In the genomic region with DNA sequence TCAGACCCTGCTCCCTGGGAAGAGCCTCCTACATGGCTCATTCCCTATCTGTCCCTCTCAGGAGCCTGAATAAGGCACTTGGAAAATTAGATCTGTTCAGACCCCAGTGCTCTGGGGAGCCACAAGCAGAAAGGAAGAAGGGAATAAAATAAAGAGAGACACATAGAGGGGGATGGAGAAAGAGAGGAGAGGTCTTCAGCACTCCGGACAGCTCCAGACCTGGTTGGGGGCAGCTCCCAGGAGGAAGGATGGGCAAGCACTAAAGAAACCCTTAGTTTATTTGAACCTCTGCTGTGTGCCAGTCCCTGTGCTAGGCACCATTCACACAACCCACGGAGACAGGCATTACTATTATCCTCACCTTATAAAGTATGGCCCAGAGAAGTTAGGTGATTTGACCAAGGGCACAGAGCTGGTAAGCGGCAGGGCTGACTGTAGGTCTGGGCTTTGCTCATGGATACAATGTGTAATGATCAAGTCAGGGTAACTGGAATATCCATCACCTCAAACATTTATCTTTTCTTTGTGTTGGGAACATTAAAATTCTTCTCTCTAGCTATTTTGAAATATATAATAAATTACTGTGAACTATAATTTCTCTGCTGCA, we compare ENCODE assay signal across 2 cellular contexts.
TF ChIP-seq lines count a peak whose summit lies in the region.

No MANE protein-coding gene starts in this region.

TF ChIP-seq in HepG2, 621 proteins besides CTCF, POLR2A, EP300 and RAD21:
- TF ChIP-seq, protein P1, sequence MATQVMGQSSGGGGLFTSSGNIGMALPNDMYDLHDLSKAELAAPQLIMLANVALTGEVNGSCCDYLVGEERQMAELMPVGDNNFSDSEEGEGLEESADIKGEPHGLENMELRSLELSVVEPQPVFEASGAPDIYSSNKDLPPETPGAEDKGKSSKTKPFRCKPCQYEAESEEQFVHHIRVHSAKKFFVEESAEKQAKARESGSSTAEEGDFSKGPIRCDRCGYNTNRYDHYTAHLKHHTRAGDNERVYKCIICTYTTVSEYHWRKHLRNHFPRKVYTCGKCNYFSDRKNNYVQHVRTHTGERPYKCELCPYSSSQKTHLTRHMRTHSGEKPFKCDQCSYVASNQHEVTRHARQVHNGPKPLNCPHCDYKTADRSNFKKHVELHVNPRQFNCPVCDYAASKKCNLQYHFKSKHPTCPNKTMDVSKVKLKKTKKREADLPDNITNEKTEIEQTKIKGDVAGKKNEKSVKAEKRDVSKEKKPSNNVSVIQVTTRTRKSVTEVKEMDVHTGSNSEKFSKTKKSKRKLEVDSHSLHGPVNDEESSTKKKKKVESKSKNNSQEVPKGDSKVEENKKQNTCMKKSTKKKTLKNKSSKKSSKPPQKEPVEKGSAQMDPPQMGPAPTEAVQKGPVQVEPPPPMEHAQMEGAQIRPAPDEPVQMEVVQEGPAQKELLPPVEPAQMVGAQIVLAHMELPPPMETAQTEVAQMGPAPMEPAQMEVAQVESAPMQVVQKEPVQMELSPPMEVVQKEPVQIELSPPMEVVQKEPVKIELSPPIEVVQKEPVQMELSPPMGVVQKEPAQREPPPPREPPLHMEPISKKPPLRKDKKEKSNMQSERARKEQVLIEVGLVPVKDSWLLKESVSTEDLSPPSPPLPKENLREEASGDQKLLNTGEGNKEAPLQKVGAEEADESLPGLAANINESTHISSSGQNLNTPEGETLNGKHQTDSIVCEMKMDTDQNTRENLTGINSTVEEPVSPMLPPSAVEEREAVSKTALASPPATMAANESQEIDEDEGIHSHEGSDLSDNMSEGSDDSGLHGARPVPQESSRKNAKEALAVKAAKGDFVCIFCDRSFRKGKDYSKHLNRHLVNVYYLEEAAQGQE (IDR thresholded peaks at IDR 0.05; ENCODE audit: borderline replicate concordance in 1 of 2, low read depth in 1 of 2, low read length in 2 of 2) = peak; percentile 59 to 95
- TF ChIP-seq ZNF335 (CRISPR knock-in tag; IDR thresholded peaks at IDR 0.05) = no peak
- TF ChIP-seq MIER2 (CRISPR knock-in tag; IDR thresholded peaks at IDR 0.05) = peak; percentile 93

TF ChIP-seq in liver, 16 proteins besides CTCF, POLR2A, EP300 and RAD21:
- TF ChIP-seq FOXA2 (IDR thresholded peaks at IDR 0.05) (no peak), YY1 (IDR thresholded peaks at IDR 0.05) (no peak), HNF4G (IDR thresholded peaks at IDR 0.05) (no peak)
- TF ChIP-seq, protein P1 (IDR thresholded peaks at IDR 0.05) = peak; percentile 95
